Comparison of ENCODE assay signal across 10 cellular contexts in genomic region chr12:110670161-110670701, GRCh38. TPM values are rescaled to one million over a fixed set of nuclear protein-coding genes. Genes with fewer than 3 reads are reported as not detected.
DNase-seq lines count a peak whose midpoint lies in the region; ATAC-seq lines count a peak whose summit lies in the region.
"Had no signal": no experiment of that assay in that cellular context is flagged by ENCODE, and none has a peak within 500 bp of the region (broad histone marks: within the 10 kb centered on the region; RNA-seq: fewer than 3 reads in every experiment).

No MANE protein-coding gene starts in this region.

- no peaks in the 10 kb centered on the region for H3K27me3 ChIP-seq in thymus (ENCODE audit: control insufficient read depth, insufficient read depth)

- peak overlapping the region; percentile 48 for H3K4me3 Mint-ChIP-seq in activated T-cell treated with anti-CD3 and anti-CD28 coated beads, Interleukin-2, amount 50 U/mL, for 24 hours

- no peaks in the 10 kb centered on the region for H3K9me3 ChIP-seq in thymus (ENCODE audit: control insufficient read depth)

- H3K4me1 Mint-ChIP-seq in activated T-cell treated with anti-CD3 and anti-CD28 coated beads, Interleukin-2, amount 50 U/mL, for 24 hours (ENCODE audit: low read depth), result peaks cover 29% of the 10 kb centered on the region

- WGBS in thymus, result 78% methylated on average over 4 of the region's 4 CpGs

- H3K36me3 Mint-ChIP-seq in activated T-cell treated with anti-CD3 and anti-CD28 coated beads, Interleukin-2, amount 50 U/mL, for 24 hours (ENCODE audit: low read depth), result peaks cover 12% of the 10 kb centered on the region

- peak; percentile 75 for DNase-seq in activated effector memory CD4-positive, alpha-beta T cell treated with anti-CD3 and anti-CD28 coated beads, Interleukin-2, amount 50 U/mL, for 16 hours
- DNase-seq in activated effector memory CD4-positive, alpha-beta T cell treated with Interleukin-2 at 50 U/mL for 16 hours, result no peak
- DNase-seq in activated T-cell treated with anti-CD3 and anti-CD28 coated beads, Interleukin-2, amount 50 U/mL, for 24 hours, result peak; percentile 43
- DNase-seq in A172 (ENCODE audit: low spot score), result no peak
- DNase-seq in NCI-H187 (lab: John Stamatoyannopoulos, UW), result no peak
- DNase-seq: activated gamma-delta T cell treated with Interleukin-2 at 50 U/mL for 16 hours had no signal

- peaks cover 6% of the 10 kb centered on the region for H3K9me3 Mint-ChIP-seq in activated T-cell treated with anti-CD3 and anti-CD28 coated beads, Interleukin-2, amount 50 U/mL, for 24 hours

- H3K27ac Mint-ChIP-seq in activated T-cell treated with anti-CD3 and anti-CD28 coated beads, Interleukin-2, amount 50 U/mL, for 24 hours, result peak overlapping the region; percentile 92

- H3K4me1 ChIP-seq in thymus (ENCODE audit: control insufficient read depth, insufficient read depth, low read length), result no peaks in the 10 kb centered on the region
- H3K4me1 ChIP-seq: parathyroid adenoma had no signal

- H3K27me3 Mint-ChIP-seq in activated T-cell treated with anti-CD3 and anti-CD28 coated beads, Interleukin-2, amount 50 U/mL, for 24 hours, result no peaks in the 10 kb centered on the region

- H3K36me3 ChIP-seq in thymus (ENCODE audit: control insufficient read depth, insufficient read depth), result no peaks in the 10 kb centered on the region

- ATAC-seq in HG03064 (IDR thresholded peaks at IDR 0.05; ENCODE audit: low read depth, unreplicated experiment) (peak; percentile 50), HG02970 (IDR thresholded peaks at IDR 0.05; ENCODE audit: low FRiP score, unreplicated experiment) (no peak)

- H3K4me3 ChIP-seq in thymus (ENCODE audit: low read length), result no peak overlapping the region

- peak overlapping the region; percentile 40 for H3K27ac ChIP-seq in thymus (ENCODE audit: low read depth)
- H3K27ac ChIP-seq: parathyroid adenoma had no signal

RNA-seq across cellular contexts. Expression of gene HVCN1, which starts 18.7 kb away (rescaled TPM):
- polyA plus RNA-seq in thymus, result 35.1 TPM
- total RNA-seq in A172 (2014; rRNA removed; shearing (Covaris generic)), result 0.14 and 0.95 TPM in 2 replicates

RNA-seq across cellular contexts. Expression of gene TCTN1, which starts 56.3 kb away (rescaled TPM):
- polyA plus RNA-seq in thymus, result 17.9 TPM
- total RNA-seq in A172 (2014; rRNA removed; shearing (Covaris generic)), result 48.9 and 94.0 TPM in 2 replicates

Comparison
In these comparisons a context has a peak if more than half of its experiments do, and no peak if none do; other contexts are left out.
1. DNase-seq: peak in activated effector memory CD4-positive, alpha-beta T cell treated with anti-CD3 and anti-CD28 coated beads, Interleukin-2, amount 50 U/mL, for 16 hours (single experiment) and activated T-cell treated with anti-CD3 and anti-CD28 coated beads, Interleukin-2, amount 50 U/mL, for 24 hours (single experiment); none in activated effector memory CD4-positive, alpha-beta T cell treated with Interleukin-2 at 50 U/mL for 16 hours (single experiment), A172 (single experiment) and NCI-H187 (0 of 2).